ENCODE assay signal across 30 cellular contexts in the genomic region with DNA sequence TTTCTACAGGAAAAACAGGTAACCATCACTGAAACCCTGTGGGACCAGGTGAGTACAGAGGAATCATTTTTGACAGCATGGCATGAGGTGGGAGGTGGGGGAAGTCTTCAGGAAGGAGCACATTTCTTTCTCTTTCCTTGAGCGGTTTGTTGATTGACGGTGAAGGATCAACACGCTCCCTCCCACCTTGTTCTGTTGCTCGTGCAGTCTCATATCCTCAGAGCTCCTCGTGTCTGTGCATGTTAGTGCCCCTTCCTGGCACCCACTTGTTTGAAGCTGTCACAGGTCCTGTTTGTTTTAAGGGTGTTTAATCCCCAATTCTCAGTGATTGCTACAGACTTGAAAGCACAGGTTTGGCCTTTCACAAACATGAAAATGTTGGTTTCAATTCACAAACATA. TPM values are rescaled to one million over a fixed set of nuclear protein-coding genes. Genes with fewer than 3 reads are reported as not detected.
"Had no signal": no experiment of that assay in that cellular context is flagged by ENCODE, and none has a peak within 500 bp of the region (broad histone marks: within the 10 kb centered on the region; RNA-seq: fewer than 3 reads in every experiment).

No MANE protein-coding gene starts in this region.

- H3K4me1 ChIP-seq: esophagus muscularis mucosa, right lobe of liver, testis, transverse colon had no signal

- H3K27ac ChIP-seq: coronary artery, dorsolateral prefrontal cortex, esophagus muscularis mucosa, right lobe of liver, testis, transverse colon, VCaP had no signal

- H3K27me3 ChIP-seq: dorsolateral prefrontal cortex, esophagus muscularis mucosa, right lobe of liver, testis, transverse colon had no signal

- H3K4me3 ChIP-seq: coronary artery, dorsolateral prefrontal cortex, esophagus muscularis mucosa, right lobe of liver, testis, transverse colon had no signal

- H3K36me3 ChIP-seq: esophagus muscularis mucosa, right lobe of liver, transverse colon had no signal

- ATAC-seq: activated CD4-positive, CD25-positive, alpha-beta regulatory T cell treated with anti-CD3 and anti-CD28 coated beads, Interleukin-2, amount 50 U/mL, for 24 hours; left ventricle myocardium superior; right lobe of liver; stimulated activated naive CD8-positive, alpha-beta T cell treated with anti-CD3 and anti-CD28 coated beads, Interleukin-15, Interleukin-2, amounts not matched to agents 100 U/mL and 50 U/mL, for 24 hours had no signal

- DNase-seq: activated CD4-positive, alpha-beta T cell treated with anti-CD3 and anti-CD28 coated beads for 48 hours; activated CD4-positive, alpha-beta T cell treated with anti-CD3 and anti-CD28 coated beads, Interleukin-2, amount 50 U/mL, for 48 hours; activated CD8-positive, alpha-beta memory T cell treated with anti-CD3 and anti-CD28 coated beads for 24 hours; activated effector memory CD4-positive, alpha-beta T cell treated with Interleukin-2 at 50 U/mL for 16 hours; activated naive CD4-positive, alpha-beta T cell treated with Interleukin-2 at 50 U/mL for 16 hours; anterior cingulate cortex; dorsolateral prefrontal cortex; effector memory CD4-positive, alpha-beta T cell; left ventricle myocardium superior; right lobe of liver; stimulated activated CD4-positive, alpha-beta T cell treated with anti-CD3 and anti-CD28 coated beads, Interleukin-12 subunit alpha, Interleukin-12 subunit beta, amount 100 ng/mL, for 4 hours; stimulated activated CD4-positive, alpha-beta T cell treated with anti-CD3 and anti-CD28 coated beads, Interleukin-4, amount 100 ng/mL, for 1 hour; stimulated activated naive CD8-positive, alpha-beta T cell treated with anti-CD3 and anti-CD28 coated beads, Interleukin-15, Interleukin-2, amounts not matched to agents 100 U/mL and 50 U/mL, for 24 hours; T-helper 9 cell; testis; transverse colon had no signal

- H3K9me3 ChIP-seq: esophagus muscularis mucosa, right lobe of liver, testis, transverse colon had no signal

RNA-seq across cellular contexts. Expression of a gene that starts 4.4 kb away (rescaled TPM):
- total RNA-seq: cardiac septum, cerebellum, esophagus muscularis mucosa, frontal cortex, left ventricle myocardium superior, lung microvascular endothelial cell, mucosa of gallbladder, osteocyte, posterior vena cava, renal cortical epithelial cell, right lobe of liver, skeletal muscle tissue had no signal

RNA-seq across cellular contexts. Expression of a gene that starts 14.3 kb away (rescaled TPM):
- total RNA-seq: cardiac septum, cerebellum, esophagus muscularis mucosa, frontal cortex, left ventricle myocardium superior, lung microvascular endothelial cell, mucosa of gallbladder, osteocyte, renal cortical epithelial cell, right lobe of liver, skeletal muscle tissue, transverse colon had no signal
- polyA plus RNA-seq: adipose tissue had no signal

RNA-seq across cellular contexts. Expression of a gene that starts 38.8 kb away (rescaled TPM):
- total RNA-seq: cardiac septum, cerebellum, frontal cortex, left ventricle myocardium superior, lung microvascular endothelial cell, mucosa of gallbladder, osteocyte, posterior vena cava, renal cortical epithelial cell, right lobe of liver, skeletal muscle tissue, testis, transverse colon had no signal
- polyA plus RNA-seq: adipose tissue had no signal
